In the genomic region with DNA sequence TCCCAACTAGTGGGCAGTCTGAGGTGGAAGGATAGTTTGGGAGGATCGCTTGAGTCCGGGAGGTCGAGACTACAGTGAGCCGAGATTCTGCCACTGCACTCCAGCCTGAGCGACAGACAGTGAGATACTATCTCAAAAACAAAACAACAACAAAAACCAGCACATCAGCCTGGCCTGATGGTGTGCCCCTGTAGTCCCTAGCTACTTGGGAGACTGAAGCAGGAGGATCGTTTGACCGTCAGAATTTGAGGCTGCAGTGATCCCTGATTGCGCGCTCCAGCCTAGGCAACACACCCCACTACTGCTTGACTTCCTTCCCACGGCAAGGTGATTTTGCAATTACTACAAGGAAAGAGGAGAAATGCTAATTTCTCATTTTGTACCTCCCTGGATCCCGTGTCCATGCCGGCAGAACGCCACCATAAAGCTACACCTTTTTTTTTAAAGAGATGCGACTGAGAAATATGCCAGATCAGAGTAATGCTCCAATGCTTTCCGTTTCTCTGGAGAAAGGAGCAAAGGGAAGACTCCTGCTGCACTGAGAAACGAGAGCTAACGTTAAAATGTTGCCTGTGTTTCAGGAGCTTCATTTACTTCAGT, we compare ENCODE assay signal across 8 cellular contexts. TPM values are rescaled to one million over a fixed set of nuclear protein-coding genes. Genes with fewer than 3 reads are reported as not detected.
DNase-seq lines count a peak whose midpoint lies in the region; ATAC-seq, FAIRE-seq and TF ChIP-seq lines count a peak whose summit lies in the region.

No MANE protein-coding gene starts in this region.

- peak overlapping the region; percentile 98 for H3K4me3 Mint-ChIP-seq in memory B cell
- H3K4me3 Mint-ChIP-seq in type B pancreatic cell = peak overlapping the region; percentile 98

- ATAC-seq in HG02610 (IDR thresholded peaks at IDR 0.05; ENCODE audit: unreplicated experiment) (peak; percentile 10), memory B cell (ENCODE audit: low read depth) (no peak)

- peak overlapping the region in 57 of 59 donors; percentile 32 to 94 (median 81) for H3K27ac ChIP-seq in dorsolateral prefrontal cortex

- H3K27ac Mint-ChIP-seq in memory B cell (peak overlapping the region; percentile 94), type B pancreatic cell (peak overlapping the region; percentile 99)

- peak; percentile 75 for DNase-seq in NCI-H2227 (lab: John Stamatoyannopoulos, UW; ENCODE audit: unreplicated experiment)
- no peak for DNase-seq in NCI-H2227 treated with DMSO at 0.1 percent for 48 hours (lab: John Stamatoyannopoulos, UW)
- DNase-seq in RCC 7860 (ENCODE audit: low spot score) = peak; percentile 3
- peak in 5 of 10 donors; percentile 9 to 43 (median 18) for DNase-seq in dorsolateral prefrontal cortex
- DNase-seq in memory B cell (ENCODE audit: low spot score in 2 of 2) = no peak
- no peak for DNase-seq in type B pancreatic cell (ENCODE audit: extremely low spot score, unreplicated experiment)
- no peak for DNase-seq in NCI-H446 (lab: John Stamatoyannopoulos, UW)

- H3K4me1 Mint-ChIP-seq in memory B cell (peaks cover 19% of the 10 kb centered on the region), type B pancreatic cell (ENCODE audit: unreplicated experiment) (peaks cover 16% of the 10 kb centered on the region)

- H3K27me3 ChIP-seq in dorsolateral prefrontal cortex = no peaks in the 10 kb centered on the region

- H3K4me3 ChIP-seq in dorsolateral prefrontal cortex = peak overlapping the region; percentile 50 to 93 (median 79)

- no peaks in the 10 kb centered on the region for H3K27me3 Mint-ChIP-seq in memory B cell
- no peaks in the 10 kb centered on the region for H3K27me3 Mint-ChIP-seq in type B pancreatic cell

- intact Hi-C loops in dorsolateral prefrontal cortex (cut with DNase I) = no loop called here

- H3K9me3 Mint-ChIP-seq in memory B cell (no peaks in the 10 kb centered on the region), type B pancreatic cell (no peaks in the 10 kb centered on the region)

- TF ChIP-seq CTCF in dorsolateral prefrontal cortex (IDR thresholded peaks at IDR 0.05 in 54 of 56, conservative IDR thresholded peaks at IDR 0.05 in 2 of 56; ENCODE audit: low read depth in 1 of 56, partially characterized antibody in 56 of 56) = no peak
- TF ChIP-seq CTCF in type B pancreatic cell (conservative IDR thresholded peaks at IDR 0.05) = no peak

- FAIRE-seq in RCC 7860 (lab: Jason Lieb, UNC) = no peak

- peaks cover 7% of the 10 kb centered on the region for H3K36me3 Mint-ChIP-seq in memory B cell
- peaks cover 5% of the 10 kb centered on the region for H3K36me3 Mint-ChIP-seq in type B pancreatic cell

RNA-seq across cellular contexts. Expression of a gene that starts 0.7 kb away (rescaled TPM):
- 100 to 1,000 TPM in 3 of 120 experiments, 10 to 100 TPM in 117; 48.1 to 104 (median 72.6) TPM for total RNA-seq in dorsolateral prefrontal cortex
- total RNA-seq in type B pancreatic cell (ENCODE audit: low replicate concordance) = 68.8 and 93.8 TPM in 2 replicates

Comparison
In these comparisons a context has a peak if more than half of its experiments do, and no peak if none do; other contexts are left out.
1. DNase-seq: peak in NCI-H2227 (single experiment) and RCC 7860 (single experiment); none in NCI-H2227 treated with DMSO at 0.1 percent for 48 hours (single experiment), memory B cell (0 of 2), type B pancreatic cell (single experiment) and NCI-H446 (0 of 2).